Comparison of ENCODE assay signal across 4 cellular contexts in the genomic region with DNA sequence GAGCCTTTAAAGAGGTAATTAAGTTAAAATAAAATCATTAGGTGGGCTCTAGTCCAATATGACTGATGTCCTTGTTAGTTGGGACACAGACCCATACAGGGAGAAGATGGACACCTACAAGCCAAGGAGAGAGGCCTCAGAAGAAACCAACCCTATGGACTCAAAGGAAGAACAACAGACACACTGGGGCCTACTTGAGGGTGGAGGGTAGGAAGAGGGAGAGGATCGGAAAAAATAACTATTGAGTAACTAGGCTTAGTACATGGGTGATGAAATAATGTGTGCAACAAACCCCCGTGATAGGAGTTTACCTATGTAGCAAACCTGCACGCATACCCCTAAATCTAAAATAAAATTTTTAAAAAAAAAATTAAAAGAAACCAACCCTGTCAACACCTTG. TPM values are rescaled to one million over a fixed set of nuclear protein-coding genes. Genes with fewer than 3 reads are reported as not detected.
"Had no signal": no experiment of that assay in that cellular context is flagged by ENCODE, and none has a peak within 500 bp of the region (broad histone marks: within the 10 kb centered on the region; RNA-seq: fewer than 3 reads in every experiment).

No MANE protein-coding gene starts in this region.

RNA-seq across cellular contexts. Expression of gene FCGR3A, which starts 4.7 kb away (rescaled TPM):
- total RNA-seq: endothelial cell of umbilical vein, myocyte, smooth muscle cell had no signal
- polyA plus RNA-seq: endothelial cell of umbilical vein, neural cell had no signal

RNA-seq across cellular contexts. Expression of gene HSPA6, which starts 30.0 kb away (rescaled TPM):
- total RNA-seq: myocyte had no signal

RNA-seq across cellular contexts. Expression of gene FCGR2A, which starts 49.1 kb away (rescaled TPM):
- total RNA-seq: endothelial cell of umbilical vein, myocyte, smooth muscle cell had no signal
- polyA plus RNA-seq: endothelial cell of umbilical vein, neural cell had no signal
